ENCODE assay signal across 8 cellular contexts in the genomic region with DNA sequence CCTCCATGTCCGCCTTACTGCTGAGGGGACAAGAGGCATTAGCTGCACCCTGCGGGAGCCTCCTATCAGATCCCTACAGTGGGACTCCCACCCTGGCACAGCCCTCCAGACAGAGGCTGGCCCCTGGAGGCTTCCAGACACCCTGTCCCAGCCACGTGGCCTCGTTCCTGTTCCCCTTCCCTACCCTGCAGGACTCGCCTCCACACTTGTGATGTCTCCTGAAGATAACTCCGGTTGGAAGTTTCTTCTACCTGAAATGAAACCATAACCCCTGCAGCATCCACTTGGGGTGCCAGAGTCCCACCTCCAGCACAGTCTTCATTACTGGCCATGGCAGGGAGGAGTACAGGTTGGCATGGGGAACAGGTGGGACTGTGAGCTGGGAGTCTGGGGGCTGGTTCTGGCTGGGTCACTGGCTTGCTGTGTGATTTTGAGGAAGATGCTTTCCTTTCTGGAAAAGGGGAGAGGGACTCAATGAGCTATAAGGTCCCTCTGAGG.
DNase-seq lines count a peak whose midpoint lies in the region; ATAC-seq and TF ChIP-seq lines count a peak whose summit lies in the region.

No MANE protein-coding gene starts in this region.

- H3K4me3 ChIP-seq in GM12865 (ENCODE audit: low read depth, low read length) (peak overlapping the region; percentile 37), RWPE2 (ENCODE audit: severe bottlenecking) (no peak overlapping the region), epithelial cell of esophagus (ENCODE audit: low read length) (no peak overlapping the region), retinal pigment epithelial cell (ENCODE audit: low read length) (no peak overlapping the region)

- peak; percentile 25; the same call in 2 of the 3 replicates for ATAC-seq in RWPE2 (ENCODE audit: low read depth)

- no peaks in the 10 kb centered on the region for H3K27me3 ChIP-seq in RWPE2 (ENCODE audit: insufficient read depth, poor library complexity, severe bottlenecking)

- TF ChIP-seq CTCF in GM12865 (IDR thresholded peaks at IDR 0.05; ENCODE audit: insufficient read depth, low read depth, low read length, missing control alignments): peak; percentile 53
- peak; percentile 41 for TF ChIP-seq CTCF in RWPE2 (IDR thresholded peaks at IDR 0.05; ENCODE audit: poor library complexity, severe bottlenecking)
- peak; percentile 33 for TF ChIP-seq CTCF in epithelial cell of esophagus (IDR thresholded peaks at IDR 0.05; ENCODE audit: insufficient read depth, low read depth, low read length, missing control alignments)
- peak; percentile 44 for TF ChIP-seq CTCF in retinal pigment epithelial cell (conservative IDR thresholded peaks at IDR 0.05; ENCODE audit: low read depth, low read length)
- no peak for TF ChIP-seq CTCF in GM20000 (IDR thresholded peaks at IDR 0.05; ENCODE audit: extremely low read depth, missing control alignments)

- no peak overlapping the region for H3K27ac ChIP-seq in RWPE2 (ENCODE audit: poor library complexity, severe bottlenecking)

- H3K9me3 ChIP-seq in RWPE2 (ENCODE audit: severe bottlenecking): no peaks in the 10 kb centered on the region

- peaks cover 2% of the 10 kb centered on the region for H3K4me1 ChIP-seq in RWPE2 (ENCODE audit: insufficient read depth, poor library complexity, severe bottlenecking)

- peak; percentile 59 for DNase-seq in GM12865 (ENCODE audit: low read depth)
- no peak for DNase-seq in RWPE2 (ENCODE audit: low spot score)
- no peak for DNase-seq in epithelial cell of esophagus (ENCODE audit: low read depth)
- no peak for DNase-seq in retinal pigment epithelial cell (ENCODE audit: low read depth)
- no peak for DNase-seq in NCI-H524 (lab: John Stamatoyannopoulos, UW)
- no peak for DNase-seq in GM20000 (ENCODE audit: low spot score)
- no peak for DNase-seq in NK-92 treated with Interleukin-12 subunit alpha and Interleukin-12 subunit beta, amount 100 ng/mL, for 24 hours (lab: John Stamatoyannopoulos, UW)
- no peak for DNase-seq in NOMO-1 (lab: John Stamatoyannopoulos, UW; ENCODE audit: unreplicated experiment in 2 of 2)

- no peaks in the 10 kb centered on the region for H3K36me3 ChIP-seq in RWPE2 (ENCODE audit: low read depth)
